18 cellular contexts compared by ENCODE assay signal in the genomic region with DNA sequence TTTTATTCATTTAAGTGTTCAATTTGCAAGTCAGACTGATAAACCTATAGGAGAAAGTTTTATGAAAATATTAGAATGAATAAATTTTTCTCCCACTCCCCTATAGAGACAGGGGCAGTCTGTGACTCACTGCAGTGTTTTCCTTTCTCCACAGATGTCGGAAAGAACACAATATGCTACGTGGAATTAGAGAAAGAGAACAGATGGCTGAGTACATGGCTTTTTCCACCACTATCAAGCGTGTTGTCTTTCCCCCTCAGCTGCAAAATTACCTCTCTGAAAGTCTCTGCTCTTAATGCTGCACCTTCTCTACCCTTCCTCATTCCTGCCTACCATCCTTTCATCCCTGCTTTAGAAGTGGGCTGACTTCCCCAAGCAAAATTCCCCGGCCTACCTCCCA. TPM values are rescaled to one million over a fixed set of nuclear protein-coding genes. Genes with fewer than 3 reads are reported as not detected.
"Had no signal": no experiment of that assay in that cellular context is flagged by ENCODE, and none has a peak within 500 bp of the region (broad histone marks: within the 10 kb centered on the region; RNA-seq: fewer than 3 reads in every experiment).

No MANE protein-coding gene starts in this region.

- H3K9me3 ChIP-seq: left lung, sigmoid colon, thoracic aorta, upper lobe of left lung had no signal

- H2AFZ ChIP-seq: hepatocyte, neural progenitor cell had no signal

- H3K4me1 ChIP-seq: foreskin keratinocyte, neural progenitor cell, sigmoid colon had no signal

- H3K4me3 ChIP-seq: hepatocyte, left lung, lung, neural progenitor cell, sigmoid colon, thoracic aorta, upper lobe of left lung had no signal

- H3K27ac ChIP-seq: foreskin keratinocyte, hepatocyte, left lung, neural progenitor cell, sigmoid colon, thoracic aorta, upper lobe of left lung had no signal

- H3K27me3 ChIP-seq: foreskin keratinocyte, hepatocyte, left lung, neural progenitor cell, sigmoid colon, upper lobe of left lung had no signal

- H3K9ac ChIP-seq: neural progenitor cell had no signal

- H3K79me2 ChIP-seq: hepatocyte had no signal

- H3K4me2 ChIP-seq: hepatocyte, neural progenitor cell had no signal

- H3K36me3 ChIP-seq: left lung, neural progenitor cell, sigmoid colon, thoracic aorta had no signal

- DNase-seq: activated CD4-positive, alpha-beta T cell treated with anti-CD3 and anti-CD28 coated beads, Interleukin-2, amount 10 ng/mL, durations not matched to agents 7 days and 5 days; activated CD4-positive, CD25-positive, alpha-beta regulatory T cell treated with anti-CD3 and anti-CD28 coated beads, Interleukin-2, amount 50 U/mL, for 72 hours; activated CD8-positive, alpha-beta T cell treated with anti-CD3 and anti-CD28 coated beads for 36 hours; activated gamma-delta T cell treated with Interleukin-2 at 50 U/mL for 16 hours; aorta; erythroblast; foreskin keratinocyte; immature natural killer cell; left lung; naive thymus-derived CD4-positive, alpha-beta T cell; sigmoid colon; stimulated activated CD4-positive, alpha-beta T cell treated with anti-CD3 and anti-CD28 coated beads, Interleukin-2, amount 100 ng/mL, for 48 hours; stimulated activated naive CD4-positive, alpha-beta T cell; upper lobe of left lung had no signal

RNA-seq across cellular contexts. Expression of a gene that starts 30.1 kb away (rescaled TPM):
- total RNA-seq: foreskin keratinocyte had no signal
- polyA plus RNA-seq: foreskin keratinocyte, immature natural killer cell had no signal
